In the genomic region with DNA sequence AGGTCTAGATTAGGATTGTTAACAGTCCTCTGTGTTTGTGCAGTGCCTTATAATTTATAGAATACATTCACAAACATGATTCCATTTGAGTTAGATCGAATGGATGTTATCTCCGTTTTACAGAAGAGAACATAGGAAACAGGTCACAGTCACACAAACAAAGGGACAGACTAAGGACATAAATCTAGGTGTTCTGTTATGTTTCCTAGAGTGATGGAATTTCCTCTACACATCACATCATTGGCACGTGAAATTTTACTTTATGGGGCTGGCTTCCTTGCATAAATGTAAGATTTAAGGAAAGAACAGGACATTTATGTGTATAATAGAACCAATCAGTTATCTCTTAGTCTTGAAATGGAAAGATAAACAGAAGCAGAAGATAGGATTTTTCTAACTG, we compare ENCODE assay signal across 24 cellular contexts. TPM values are rescaled to one million over a fixed set of nuclear protein-coding genes. Genes with fewer than 3 reads are reported as not detected.
"Had no signal": no experiment of that assay in that cellular context is flagged by ENCODE, and none has a peak within 500 bp of the region (broad histone marks: within the 10 kb centered on the region; RNA-seq: fewer than 3 reads in every experiment).

No MANE protein-coding gene starts in this region.

- H3K4me3 ChIP-seq: SJSA1 had no signal

- H3K27me3 ChIP-seq: SJSA1 had no signal

- ATAC-seq: activated CD4-positive, CD25-positive, alpha-beta regulatory T cell treated with anti-CD3 and anti-CD28 coated beads, Interleukin-2, amount 50 U/mL, for 24 hours; activated CD8-positive, alpha-beta T cell treated with anti-CD3 and anti-CD28 coated beads for 36 hours; activated T-cell treated with anti-CD3 and anti-CD28 coated beads, Interleukin-2, amount 50 U/mL, for 72 hours; PC-3; T-helper 17 cell had no signal

- H3K27ac ChIP-seq: SJSA1 had no signal

- DNase-seq: activated CD4-positive, alpha-beta T cell treated with anti-CD3 and anti-CD28 coated beads for 4 hours; activated CD8-positive, alpha-beta memory T cell treated with anti-CD3 and anti-CD28 coated beads, Interleukin-2, amount 50 U/mL, for 4 hours; activated CD8-positive, alpha-beta T cell treated with anti-CD3 and anti-CD28 coated beads for 36 hours; activated gamma-delta T cell treated with Interleukin-2 at 50 U/mL for 16 hours; activated naive CD4-positive, alpha-beta T cell treated with anti-CD3 and anti-CD28 coated beads, Interleukin-2, amount 10 ng/mL, durations not matched to agents 7 days and 5 days; activated naive CD8-positive, alpha-beta T cell treated with anti-CD3 and anti-CD28 coated beads for 36 hours; activated T-cell treated with anti-CD3 and anti-CD28 coated beads, Interleukin-2, amount 50 U/mL, for 72 hours; anterior cingulate cortex; KG1; NCI-H1048; NCI-H146; NCI-H187 treated with DMSO at 0.1 percent for 48 hours; NCI-H2081 treated with DMSO at 0.1 percent for 48 hours; NCI-H446; NCI-H524; PC-3; SHP77; T-helper 17 cell; T1000 had no signal

- H3K9me3 ChIP-seq: SJSA1 had no signal

- H3K36me3 ChIP-seq: SJSA1 had no signal

RNA-seq across cellular contexts. Expression of gene TRIM54, which starts 6.4 kb away (rescaled TPM):
- total RNA-seq: SJSA1, T-helper 17 cell had no signal

RNA-seq across cellular contexts. Expression of gene DNAJC5G, which starts 13.4 kb away (rescaled TPM):
- total RNA-seq: activated CD8-positive, alpha-beta T cell treated with anti-CD3 and anti-CD28 coated beads for 36 hours; activated naive CD8-positive, alpha-beta T cell treated with anti-CD3 and anti-CD28 coated beads for 36 hours; activated T-helper 2 cell treated with anti-CD3 and anti-CD28 coated beads, Interferon-gamma antibody, Interleukin-2, Interleukin-4, amounts not matched to agents 10 μg/mL and 5 μg/mL and 100 μg/mL, durations not matched to agents 14 hours and 24 hours and 36 hours; LHCN-M2; M059J; PC-3; SJSA1; T-helper 17 cell had no signal

RNA-seq across cellular contexts. Expression of gene SLC30A3, which starts 25.8 kb away (rescaled TPM):
- total RNA-seq: M059J, SJSA1 had no signal
